Comparison of ENCODE assay signal across 22 cellular contexts in genomic region chr2:212033888-212034287, GRCh38.
"Had no signal": no experiment of that assay in that cellular context is flagged by ENCODE, and none has a peak within 500 bp of the region (broad histone marks: within the 10 kb centered on the region; RNA-seq: fewer than 3 reads in every experiment).

No MANE protein-coding gene starts in this region.

- H3K36me3 ChIP-seq: MG63 had no signal

- DNase-seq: IMR-90; Karpas-422; KG1; MG63; MV-4-11; NCI-H1048; NCI-H1105; NCI-H1436; NCI-H1694 treated with DMSO at 0.1 percent for 48 hours; NCI-H1930; NCI-H2081; NCI-H2107; NCI-H2227 treated with DMSO at 0.1 percent for 48 hours; NCI-H524; NCI-H526 treated with DMSO at 0.1 percent for 48 hours; NCI-H774; NK-92 treated with Interleukin-12 subunit alpha and Interleukin-12 subunit beta, amount 100 ng/mL, for 24 hours; PC-3; SHP77; T-helper 1 cell had no signal

- H3K4me3 ChIP-seq: MG63 had no signal

- H3K27ac ChIP-seq: RWPE1 had no signal

- H3K27me3 ChIP-seq: MG63 had no signal

- FAIRE-seq: HepG2 had no signal

- H3K9me3 ChIP-seq: MG63 had no signal
